In the genomic region with DNA sequence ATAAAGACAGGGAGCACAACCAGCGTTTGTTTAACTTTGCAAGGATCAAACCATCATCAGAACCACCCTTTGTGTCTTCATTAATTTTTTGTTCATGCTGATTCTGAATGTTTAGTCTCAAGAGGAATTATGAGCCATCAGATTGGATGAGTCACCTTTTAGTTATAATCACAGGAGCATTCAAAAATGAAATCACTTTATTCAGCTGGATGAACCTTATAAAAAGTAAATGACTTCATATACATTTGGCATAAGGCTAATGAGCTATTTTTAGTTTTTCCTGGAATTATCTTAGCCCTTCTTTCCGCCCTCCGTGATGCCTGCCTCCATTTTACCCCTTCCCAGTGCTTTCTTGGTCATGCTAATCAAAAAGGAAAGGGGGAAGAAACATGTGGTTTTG, we compare ENCODE assay signal across 15 cellular contexts.
A peak's percentile ranks its signal among the peaks of the same experiment; 100 is the strongest.
DNase-seq lines count a peak whose midpoint lies in the region; ATAC-seq and TF ChIP-seq lines count a peak whose summit lies in the region.
"Had no signal": no experiment of that assay in that cellular context is flagged by ENCODE, and none has a peak within 500 bp of the region (broad histone marks: within the 10 kb centered on the region; RNA-seq: fewer than 3 reads in every experiment).

No MANE protein-coding gene starts in this region.

- H3K4me3 ChIP-seq in liver (ENCODE audit: low read depth in 1 of 3, low read length in 3 of 3) (no peak overlapping the region), right lobe of liver (no peak overlapping the region), cardiac fibroblast (replicated peaks in 1 of 2; ENCODE audit: low read depth in 2 of 2, low read length in 2 of 2) (no peak overlapping the region), testis (no peak overlapping the region)
- H3K4me3 ChIP-seq: left lung, tibial nerve had no signal

- TF ChIP-seq POLR2A in right lobe of liver (IDR thresholded peaks at IDR 0.05) (no peak), testis (IDR thresholded peaks at IDR 0.05) (no peak)

- no peak for ATAC-seq in right lobe of liver
- no peak for ATAC-seq in GM21529 (IDR thresholded peaks at IDR 0.05; ENCODE audit: unreplicated experiment)
- no peak for ATAC-seq in GM18861 (IDR thresholded peaks at IDR 0.05; ENCODE audit: unreplicated experiment)
- ATAC-seq: left lung had no signal

- no peak overlapping the region for H3K9ac ChIP-seq in liver (ENCODE audit: low read depth in 1 of 2, low read length in 2 of 2)

- TF ChIP-seq CTCF in liver (IDR thresholded peaks at IDR 0.05; ENCODE audit: low read depth, low read length, missing input control) (no peak), right lobe of liver (IDR thresholded peaks at IDR 0.05) (no peak), cardiac fibroblast (IDR thresholded peaks at IDR 0.05; ENCODE audit: low read depth, low read length) (no peak), testis (IDR thresholded peaks at IDR 0.05) (no peak)

- 60% methylated on average over 3 of the region's 3 CpGs for WGBS in liver
- 43% methylated on average over 3 of the region's 3 CpGs for WGBS in right lobe of liver (ENCODE audit: insufficient coverage, low coverage, low lambda C conversion rate, missing lambda C conversion rate)
- WGBS in testis, 2 donors, result 59 to 71% methylated on average over 3 of the region's 3 CpGs

- DNase-seq in right lobe of liver (no peak), cardiac fibroblast (ENCODE audit: low read depth in 2 of 2) (peak; percentile 41 to 92), kidney glomerular epithelial cell (lab: John Stamatoyannopoulos, UW) (peak; percentile 49), testis (no peak)
- no peak for DNase-seq in activated CD4-positive, alpha-beta T cell treated with anti-CD3 and anti-CD28 coated beads for 4 hours
- DNase-seq: DMS 273 treated with DMSO at 0.1 percent for 48 hours, left lung, NCI-H1417 treated with DMSO at 0.1 percent for 48 hours, NCI-H524, nephron progenitor cell, RPMI8226 had no signal

- H3K4me1 ChIP-seq in liver (ENCODE audit: control insufficient read depth in 4 of 4, insufficient read depth in 4 of 4, low read length in 3 of 4), result peaks cover 6 to 32% (median 13%) of the 10 kb centered on the region in 4 donors
- peaks cover 0 to 35% (median 15%) of the 10 kb centered on the region in 4 donors for H3K4me1 ChIP-seq in right lobe of liver
- H3K4me1 ChIP-seq in testis, result no peaks in the 10 kb centered on the region
- H3K4me1 ChIP-seq: left lung had no signal

- peak overlapping the region; percentile 26 to 39 for H3K27ac ChIP-seq in liver (ENCODE audit: low read depth in 1 of 2, low read length in 2 of 2)
- no peak overlapping the region for H3K27ac ChIP-seq in right lobe of liver
- no peak overlapping the region for H3K27ac ChIP-seq in testis
- H3K27ac ChIP-seq: left lung had no signal

- H3K36me3 ChIP-seq in liver (ENCODE audit: control insufficient read depth in 4 of 4, insufficient read depth in 3 of 4, low read depth in 1 of 4, low read length in 3 of 4) (peaks cover 0 to 7% (median 3%) of the 10 kb centered on the region in 4 donors), right lobe of liver (no peaks in the 10 kb centered on the region), testis (ENCODE audit: low read depth, missing control alignments) (no peaks in the 10 kb centered on the region)
- H3K36me3 ChIP-seq: left lung, tibial nerve had no signal

- TF ChIP-seq RAD21 in liver (IDR thresholded peaks at IDR 0.05), result no peak

- intact Hi-C loops in right lobe of liver (cut with DNase I) (no loop called here), testis (cut with DNase I; ENCODE audit: low total_unique reads) (no loop called here)

- no peaks in the 10 kb centered on the region for H3K27me3 ChIP-seq in liver (ENCODE audit: control insufficient read depth in 4 of 4, insufficient read depth in 4 of 4, low read length in 3 of 4)
- no peaks in the 10 kb centered on the region for H3K27me3 ChIP-seq in right lobe of liver
- H3K27me3 ChIP-seq in testis, result no peaks in the 10 kb centered on the region
- H3K27me3 ChIP-seq: left lung, tibial nerve had no signal

- H3K9me3 ChIP-seq in liver (ENCODE audit: control insufficient read depth in 4 of 4, low read length in 3 of 4) (peaks cover 2 to 11% (median 6%) of the 10 kb centered on the region in 4 donors), right lobe of liver (peaks cover 0 to 6% (median 0%) of the 10 kb centered on the region in 4 donors), testis (no peaks in the 10 kb centered on the region)

TF ChIP-seq in liver, 16 proteins besides CTCF, POLR2A, EP300 and RAD21:
- TF ChIP-seq ATF3 (IDR thresholded peaks at IDR 0.05) (no peak), YY1 (IDR thresholded peaks at IDR 0.05) (no peak), SP1 (IDR thresholded peaks at IDR 0.05) (no peak), GABPA (IDR thresholded peaks at IDR 0.05 in 1 of 2, conservative IDR thresholded peaks at IDR 0.05 in 1 of 2) (no peak), NR2F2 (IDR thresholded peaks at IDR 0.05) (no peak), HNF4A (conservative IDR thresholded peaks at IDR 0.05) (no peak), HNF4G (IDR thresholded peaks at IDR 0.05) (no peak), FOXA1 (IDR thresholded peaks at IDR 0.05) (no peak), FOXA2 (IDR thresholded peaks at IDR 0.05) (no peak), TAF1 (conservative IDR thresholded peaks at IDR 0.05) (no peak), JUND (IDR thresholded peaks at IDR 0.05) (no peak), ZBTB33 (IDR thresholded peaks at IDR 0.05) (no peak), RXRA (IDR thresholded peaks at IDR 0.05) (no peak), EGR1 (IDR thresholded peaks at IDR 0.05; ENCODE audit: low read depth in 2 of 2) (no peak)
- TF ChIP-seq, protein P1, sequence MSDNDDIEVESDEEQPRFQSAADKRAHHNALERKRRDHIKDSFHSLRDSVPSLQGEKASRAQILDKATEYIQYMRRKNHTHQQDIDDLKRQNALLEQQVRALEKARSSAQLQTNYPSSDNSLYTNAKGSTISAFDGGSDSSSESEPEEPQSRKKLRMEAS (IDR thresholded peaks at IDR 0.05), result no peak
- TF ChIP-seq, protein P2, sequence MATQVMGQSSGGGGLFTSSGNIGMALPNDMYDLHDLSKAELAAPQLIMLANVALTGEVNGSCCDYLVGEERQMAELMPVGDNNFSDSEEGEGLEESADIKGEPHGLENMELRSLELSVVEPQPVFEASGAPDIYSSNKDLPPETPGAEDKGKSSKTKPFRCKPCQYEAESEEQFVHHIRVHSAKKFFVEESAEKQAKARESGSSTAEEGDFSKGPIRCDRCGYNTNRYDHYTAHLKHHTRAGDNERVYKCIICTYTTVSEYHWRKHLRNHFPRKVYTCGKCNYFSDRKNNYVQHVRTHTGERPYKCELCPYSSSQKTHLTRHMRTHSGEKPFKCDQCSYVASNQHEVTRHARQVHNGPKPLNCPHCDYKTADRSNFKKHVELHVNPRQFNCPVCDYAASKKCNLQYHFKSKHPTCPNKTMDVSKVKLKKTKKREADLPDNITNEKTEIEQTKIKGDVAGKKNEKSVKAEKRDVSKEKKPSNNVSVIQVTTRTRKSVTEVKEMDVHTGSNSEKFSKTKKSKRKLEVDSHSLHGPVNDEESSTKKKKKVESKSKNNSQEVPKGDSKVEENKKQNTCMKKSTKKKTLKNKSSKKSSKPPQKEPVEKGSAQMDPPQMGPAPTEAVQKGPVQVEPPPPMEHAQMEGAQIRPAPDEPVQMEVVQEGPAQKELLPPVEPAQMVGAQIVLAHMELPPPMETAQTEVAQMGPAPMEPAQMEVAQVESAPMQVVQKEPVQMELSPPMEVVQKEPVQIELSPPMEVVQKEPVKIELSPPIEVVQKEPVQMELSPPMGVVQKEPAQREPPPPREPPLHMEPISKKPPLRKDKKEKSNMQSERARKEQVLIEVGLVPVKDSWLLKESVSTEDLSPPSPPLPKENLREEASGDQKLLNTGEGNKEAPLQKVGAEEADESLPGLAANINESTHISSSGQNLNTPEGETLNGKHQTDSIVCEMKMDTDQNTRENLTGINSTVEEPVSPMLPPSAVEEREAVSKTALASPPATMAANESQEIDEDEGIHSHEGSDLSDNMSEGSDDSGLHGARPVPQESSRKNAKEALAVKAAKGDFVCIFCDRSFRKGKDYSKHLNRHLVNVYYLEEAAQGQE (IDR thresholded peaks at IDR 0.05), result no peak

Comparison
In these comparisons a context has a peak if more than half of its experiments do, and no peak if none do; other contexts are left out.
1. H3K27ac ChIP-seq: peak in liver (2 of 2); none in right lobe of liver (0 of 3) and testis (0 of 2).
2. DNase-seq: peak in cardiac fibroblast (2 of 2) and kidney glomerular epithelial cell (single experiment); none in right lobe of liver (0 of 3), testis (single experiment) and activated CD4-positive, alpha-beta T cell treated with anti-CD3 and anti-CD28 coated beads for 4 hours (0 of 2).